8 cellular contexts compared by ENCODE assay signal in genomic region chr16:74605746-74606520, GRCh38. TPM values are rescaled to one million over a fixed set of nuclear protein-coding genes. Genes with fewer than 3 reads are reported as not detected.
DNase-seq lines count a peak whose midpoint lies in the region; ATAC-seq and TF ChIP-seq lines count a peak whose summit lies in the region.

No MANE protein-coding gene starts in this region.

- H3K4me1 Mint-ChIP-seq in CD14-positive monocyte = peaks cover 57% of the 10 kb centered on the region

- no peaks in the 10 kb centered on the region for H3K36me3 ChIP-seq in HEK293 (ENCODE audit: control insufficient read depth in 2 of 2, insufficient read depth in 1 of 2, low read length in 2 of 2)

- no peaks in the 10 kb centered on the region for H3K9me3 ChIP-seq in HEK293 (ENCODE audit: control insufficient read depth, insufficient read depth, low read depth, low read length)

- peaks cover 0 to 7% (median 0%) of the 10 kb centered on the region in 7 donors for H3K9me3 Mint-ChIP-seq in CD14-positive monocyte
- H3K9me3 Mint-ChIP-seq in activated naive CD4-positive, alpha-beta T cell treated with anti-CD3 and anti-CD28 coated beads, Interleukin-2, amount 50 U/mL, for 72 hours = no peaks in the 10 kb centered on the region

- TF ChIP-seq CTCF in CD14-positive monocyte (IDR thresholded peaks at IDR 0.05) (no peak), HEK293 (tag by site-specific recombination; IDR thresholded peaks at IDR 0.05) (no peak)

- peak overlapping the region; percentile 90 to 97 (median 96) for H3K27ac Mint-ChIP-seq in CD14-positive monocyte
- H3K27ac Mint-ChIP-seq in activated naive CD4-positive, alpha-beta T cell treated with anti-CD3 and anti-CD28 coated beads, Interleukin-2, amount 50 U/mL, for 72 hours = peak overlapping the region; percentile 97 to 98

- peaks cover 5 to 6% of the 10 kb centered on the region in 2 donors for H3K36me3 Mint-ChIP-seq in CD14-positive monocyte
- peaks cover 7 to 17% of the 10 kb centered on the region in 2 donors for H3K36me3 Mint-ChIP-seq in activated naive CD4-positive, alpha-beta T cell treated with anti-CD3 and anti-CD28 coated beads, Interleukin-2, amount 50 U/mL, for 72 hours

- POLR2A ChIA-PET in HEK293 (lab: Yijun Ruan, JAX) = interaction anchor here (1.2 to 1.9 kb wide), 3 partner anchors 9 to 125 kb away, joined by 3 to 9 read pairs (median 4); no protein-coding TSS in a partner anchor

- H3K27me3 Mint-ChIP-seq in CD14-positive monocyte (ENCODE audit: low read depth in 3 of 3) = peaks cover 3 to 6% (median 5%) of the 10 kb centered on the region in 3 donors

- no peak for ATAC-seq in activated naive CD4-positive, alpha-beta T cell treated with anti-CD3 and anti-CD28 coated beads, Interleukin-2, amount 50 U/mL, for 72 hours
- ATAC-seq in GM21526 (IDR thresholded peaks at IDR 0.05; ENCODE audit: low FRiP score, unreplicated experiment) = no peak
- ATAC-seq in GM21786 (IDR thresholded peaks at IDR 0.05; ENCODE audit: unreplicated experiment) = no peak

- peaks cover 31% of the 10 kb centered on the region for H3K4me1 ChIP-seq in HEK293 (ENCODE audit: control insufficient read depth, insufficient read depth, low read length)

- DNase-seq in CD14-positive monocyte (ENCODE audit: low spot score) = no peak
- DNase-seq in activated naive CD4-positive, alpha-beta T cell treated with anti-CD3 and anti-CD28 coated beads, Interleukin-2, amount 50 U/mL, for 72 hours (ENCODE audit: low spot score in 2 of 2) = no peak
- DNase-seq in stimulated activated CD4-positive, alpha-beta T cell treated with anti-CD3 and anti-CD28 coated beads, Interleukin-2, amount 100 ng/mL, for 24 hours = no peak

- CTCF ChIA-PET in HEK293 (lab: Yijun Ruan, JAX) = interaction anchor here (0.5 to 0.6 kb wide), 2 partner anchors 11 to 593 kb away, joined by 3 read pairs; no protein-coding TSS in a partner anchor

- H3K4me3 ChIP-seq in HEK293 (ENCODE audit: low read depth, low read length) (peak overlapping the region; percentile 93), iPS-11a (ENCODE audit: low read depth, low read length) (peak overlapping the region; percentile 96), skin epidermis (peak overlapping the region; percentile 85 to 100 (median 90))

- intact Hi-C loops in CD14-positive monocyte (cut with micrococcal nuclease) = loop anchor here in 1 of 2 donors (5.0 kb wide), 2 partner anchors 44 to 96 kb away; partner anchors contain the start of gene MLKL

- H3K4me3 Mint-ChIP-seq in CD14-positive monocyte = peak overlapping the region; percentile 98 to 99

- H3K27ac ChIP-seq in HEK293 (ENCODE audit: extremely low read depth, low read depth, low read length) (peak overlapping the region; percentile 85), skin epidermis (peak overlapping the region in 20 of 21 experiments; percentile 78 to 98 (median 94))

TF ChIP-seq in HEK293, 187 proteins besides CTCF, POLR2A, EP300 and RAD21:
- TF ChIP-seq ZNF777 (tag by site-specific recombination; IDR thresholded peaks at IDR 0.05; ENCODE audit: borderline replicate concordance) (no peak), PRDM4 (tag by site-specific recombination; IDR thresholded peaks at IDR 0.05) (no peak), ZNF398 (tag by site-specific recombination; IDR thresholded peaks at IDR 0.05) (no peak), ZBTB17 (tag by site-specific recombination; IDR thresholded peaks at IDR 0.05) (peak; percentile 86), ZBTB26 (tag by site-specific recombination; optimal IDR thresholded peaks at IDR 0.05) (no peak), ZSCAN30 (tag by site-specific recombination; IDR thresholded peaks at IDR 0.05) (0 out of 2 replicates have a peak, but pooled peaks have one; percentile 11), OSR2 (tag by site-specific recombination; IDR thresholded peaks at IDR 0.05) (no peak), PATZ1 (tag by site-specific recombination; IDR thresholded peaks at IDR 0.05) (no peak), ZNF292 (tag by site-specific recombination; IDR thresholded peaks at IDR 0.05; ENCODE audit: borderline replicate concordance, low read depth) (no peak), HOXD13 (CRISPR knock-in tag; IDR thresholded peaks at IDR 0.05; ENCODE audit: borderline replicate concordance) (no peak), IKZF3 (tag by site-specific recombination; IDR thresholded peaks at IDR 0.05) (peak; percentile 53; the same call in 1 of the 2 replicates), ZXDB (tag by site-specific recombination; IDR thresholded peaks at IDR 0.05) (no peak), ZNF157 (tag by site-specific recombination; IDR thresholded peaks at IDR 0.05) (no peak), ZNF529 (tag by site-specific recombination; IDR thresholded peaks at IDR 0.05; ENCODE audit: insufficient replicate concordance) (no peak)

RNA-seq across cellular contexts. Expression of gene GLG1, which starts 1.0 kb away (rescaled TPM):
- polyA plus RNA-seq in CD14-positive monocyte = 10 to 100 TPM; 40.3 to 69.1 TPM
- total RNA-seq in activated naive CD4-positive, alpha-beta T cell treated with anti-CD3 and anti-CD28 coated beads, Interleukin-2, amount 50 U/mL, for 72 hours = 10 to 100 TPM; 73.0 to 80.4 TPM
